21 cellular contexts compared by ENCODE assay signal in the genomic region with DNA sequence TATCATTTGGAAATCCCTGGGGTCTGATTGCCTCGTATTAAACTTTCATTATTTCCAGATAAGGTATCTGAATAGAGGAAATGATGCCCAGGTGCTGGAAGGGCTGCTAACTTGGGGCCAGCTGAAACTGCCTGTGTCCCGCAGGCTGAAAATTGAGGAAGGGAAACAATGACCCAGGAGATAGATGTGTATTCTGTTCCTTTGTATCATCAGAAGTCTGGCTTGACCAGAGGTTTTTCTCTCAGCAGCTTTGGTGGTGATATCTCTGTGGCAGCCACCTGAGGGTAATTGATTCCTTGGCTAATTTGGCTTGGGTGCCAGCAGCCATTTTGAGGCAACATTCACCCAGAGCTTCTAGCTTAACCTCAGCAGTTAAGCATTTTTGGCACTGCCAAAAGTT.
"Had no signal": no experiment of that assay in that cellular context is flagged by ENCODE, and none has a peak within 500 bp of the region (broad histone marks: within the 10 kb centered on the region; RNA-seq: fewer than 3 reads in every experiment).

No MANE protein-coding gene starts in this region.

- DNase-seq: activated CD4-positive, alpha-beta T cell treated with anti-CD3 and anti-CD28 coated beads, Interleukin-2, amount 50 U/mL, for 1 hour; activated CD8-positive, alpha-beta memory T cell treated with anti-CD3 and anti-CD28 coated beads, Interleukin-2, amount 50 U/mL, for 4 hours; activated effector memory CD4-positive, alpha-beta T cell treated with Interleukin-2 at 50 U/mL for 16 hours; activated naive CD4-positive, alpha-beta T cell treated with anti-CD3 and anti-CD28 coated beads, Interleukin-2, amount 10 ng/mL, durations not matched to agents 7 days and 5 days; activated naive CD8-positive, alpha-beta T cell treated with anti-CD3 and anti-CD28 coated beads, Interleukin-2, amount 50 U/mL, for 24 hours; activated T-cell treated with anti-CD3 and anti-CD28 coated beads, Interleukin-2, amount 50 U/mL, for 4 hours; anterior cingulate cortex; caudate nucleus; colonic mucosa; foreskin melanocyte; glutamatergic neuron; hippocampal formation; left cardiac atrium; mesenchymal stem cell; naive thymus-derived CD4-positive, alpha-beta T cell; stimulated activated CD4-positive, alpha-beta T cell treated with anti-CD3 and anti-CD28 coated beads, Interleukin-4, amount 100 ng/mL, for 24 hours; stomach had no signal

- H3K36me3 ChIP-seq: colonic mucosa, neural progenitor cell, stomach had no signal

- ATAC-seq: activated CD4-positive, CD25-positive, alpha-beta regulatory T cell treated with anti-CD3 and anti-CD28 coated beads, Interleukin-2, amount 50 U/mL, for 24 hours; activated naive CD8-positive, alpha-beta T cell treated with anti-CD3 and anti-CD28 coated beads, Interleukin-2, amount 50 U/mL, for 24 hours; activated T-cell treated with anti-CD3 and anti-CD28 coated beads, Interleukin-2, amount 50 U/mL, for 4 hours; left cardiac atrium; naive thymus-derived CD4-positive, alpha-beta T cell; sciatic nerve; stimulated activated effector memory CD8-positive, alpha-beta T cell treated with anti-CD3 and anti-CD28 coated beads, Interleukin-12 subunit alpha, Interleukin-12 subunit beta, amount 100 ng/mL, for 72 hours had no signal

- H3K4me3 ChIP-seq: colonic mucosa, neural progenitor cell, stomach had no signal

- H3K9ac ChIP-seq: neural progenitor cell had no signal

- H3K27ac ChIP-seq: colonic mucosa, neural progenitor cell, stomach had no signal

- H3K4me2 ChIP-seq: neural progenitor cell had no signal

- H3K9me3 ChIP-seq: colonic mucosa had no signal

- H3K27me3 ChIP-seq: colonic mucosa, neural progenitor cell, stomach had no signal

- H3K4me1 ChIP-seq: colonic mucosa, stomach had no signal

- H2AFZ ChIP-seq: neural progenitor cell had no signal
